Comparison of ENCODE assay signal across 1 cellular context in the genomic region with DNA sequence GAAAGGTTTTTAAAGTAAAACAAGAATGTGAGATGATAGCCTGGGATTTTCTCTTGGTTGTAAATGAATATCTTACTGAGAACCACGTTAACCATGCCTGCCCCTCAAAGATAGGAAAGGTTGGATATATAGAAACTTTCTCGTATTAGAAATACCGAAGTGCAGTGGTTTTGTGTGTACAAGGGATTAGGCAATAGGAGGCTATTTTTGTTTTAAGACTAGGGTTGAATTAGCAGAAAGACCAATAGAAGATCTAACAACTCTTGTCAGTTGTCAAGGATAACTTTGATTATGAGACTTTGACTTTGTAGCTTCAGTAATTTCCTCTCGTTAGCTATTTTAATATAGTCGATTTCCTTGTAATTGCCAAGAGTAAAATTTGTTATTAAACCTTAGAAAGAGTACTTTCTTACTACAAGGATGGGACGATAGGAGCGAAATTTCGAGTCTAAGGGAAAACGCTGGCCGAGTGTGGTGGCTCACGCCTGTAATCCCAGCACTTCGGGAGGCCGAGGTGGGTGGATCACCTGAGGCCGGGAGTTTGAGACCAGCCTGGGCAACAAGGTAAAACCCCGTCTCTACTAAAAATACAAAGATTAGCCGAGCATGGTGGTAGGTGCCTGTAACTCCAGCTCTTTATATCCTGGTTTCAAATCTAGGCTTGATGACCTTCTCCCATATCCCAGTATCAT.
TF ChIP-seq lines count a peak whose summit lies in the region.

No MANE protein-coding gene starts in this region.

TF ChIP-seq in GM12878, 131 proteins besides CTCF, POLR2A, EP300 and RAD21:
- TF ChIP-seq BCL3 (IDR thresholded peaks at IDR 0.05; ENCODE audit: borderline replicate concordance, insufficient read depth, low read depth, low read length, poor library complexity, severe bottlenecking) = no peak
- TF ChIP-seq NFIC (IDR thresholded peaks at IDR 0.05; ENCODE audit: low read depth, low read length) = peak; percentile 27; the same call in 1 of the 2 replicates
- TF ChIP-seq FOXM1 (IDR thresholded peaks at IDR 0.05; ENCODE audit: low read depth, low read length) = no peak
- 0 out of 2 replicates have a peak, but pooled peaks have one; percentile 25 for TF ChIP-seq RUNX3 (IDR thresholded peaks at IDR 0.05; ENCODE audit: low read length)
- TF ChIP-seq ETV6 (conservative IDR thresholded peaks at IDR 0.05 in 1 of 2, IDR thresholded peaks at IDR 0.05 in 1 of 2; ENCODE audit: borderline replicate concordance in 1 of 2, low read depth in 1 of 2) = no peak
- TF ChIP-seq CEBPB (IDR thresholded peaks at IDR 0.05; ENCODE audit: borderline replicate concordance in 1 of 2, low read depth in 2 of 2, low read length in 2 of 2) = 0 out of 4 replicates have a peak, but pooled peaks of 1 of the 2 experiments have one; percentile 15
- 0 out of 2 replicates have a peak, but pooled peaks have one; percentile 13 for TF ChIP-seq SMARCA5 (IDR thresholded peaks at IDR 0.05)
